8 cellular contexts compared by ENCODE assay signal in the genomic region with DNA sequence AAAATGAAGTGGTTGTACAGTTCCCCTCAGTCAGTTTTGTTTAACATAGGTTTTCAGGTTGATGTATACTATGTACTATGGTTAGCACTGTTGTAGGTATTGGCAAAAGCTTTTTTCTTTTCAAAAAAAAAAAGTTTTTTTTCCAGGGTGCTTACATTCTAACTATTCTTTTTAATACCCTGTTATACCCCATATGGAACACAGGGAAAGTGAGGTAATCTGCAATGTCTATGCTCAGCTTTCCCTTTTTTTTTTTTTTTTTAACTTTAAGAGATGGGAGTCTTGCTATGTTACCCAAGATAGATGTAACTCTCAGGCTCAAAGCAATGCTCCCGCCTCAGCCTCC. TPM values are rescaled to one million over a fixed set of nuclear protein-coding genes. Genes with fewer than 3 reads are reported as not detected.
DNase-seq lines count a peak whose midpoint lies in the region; ATAC-seq and TF ChIP-seq lines count a peak whose summit lies in the region.

No MANE protein-coding gene starts in this region.

- H3K27ac ChIP-seq in RWPE1: peak overlapping the region; percentile 88
- H3K27ac ChIP-seq in rectal smooth muscle tissue (ENCODE audit: low read depth, low read length): peak overlapping the region; percentile 44

- CTCF ChIA-PET in RWPE1 (lab: Yijun Ruan, JAX): interaction anchor here (0.6 kb wide), 2 partner anchors 104 to 1357 kb away, joined by 3 read pairs; no protein-coding TSS in a partner anchor

- H3K4me3 ChIP-seq in rectal smooth muscle tissue (ENCODE audit: low read length): peak overlapping the region; percentile 92

- no peaks in the 10 kb centered on the region for H3K27me3 ChIP-seq in rectal smooth muscle tissue (ENCODE audit: control insufficient read depth, insufficient read depth, low read length)

- ATAC-seq in GM19035 (IDR thresholded peaks at IDR 0.05; ENCODE audit: unreplicated experiment) (peak; percentile 1), esophagus mucosa (peak; percentile 26), GM21390 (IDR thresholded peaks at IDR 0.05; ENCODE audit: unreplicated experiment) (no peak), HG02642 (IDR thresholded peaks at IDR 0.05; ENCODE audit: poor library complexity, unreplicated experiment) (no peak)

- TF ChIP-seq CTCF in RWPE1 (conservative IDR thresholded peaks at IDR 0.05; ENCODE audit: low read depth): no peak

- no peak overlapping the region for H3K9ac ChIP-seq in rectal smooth muscle tissue (ENCODE audit: low read length)

- peaks cover 7% of the 10 kb centered on the region for H3K36me3 ChIP-seq in rectal smooth muscle tissue (ENCODE audit: control insufficient read depth, insufficient read depth, low read length)

- POLR2A ChIA-PET in RWPE1 (lab: Yijun Ruan, JAX; ENCODE audit: low non-redundant PET): no interaction called here

- H3K4me1 ChIP-seq in rectal smooth muscle tissue (ENCODE audit: control insufficient read depth, insufficient read depth, low read length): peaks cover 3% of the 10 kb centered on the region

- DNase-seq in RWPE1 (ENCODE audit: low spot score) (no peak), NCI-H2227 (lab: John Stamatoyannopoulos, UW; ENCODE audit: unreplicated experiment) (no peak), NCI-H1694 (lab: John Stamatoyannopoulos, UW) (no peak)

RNA-seq across cellular contexts. Expression of a gene that starts 0.6 kb away (rescaled TPM):
- 4.2 TPM for total RNA-seq in esophagus mucosa

Comparison
In these comparisons a context has a peak if more than half of its experiments do, and no peak if none do; other contexts are left out.
1. ATAC-seq: peak in GM19035 (single experiment) and esophagus mucosa (single experiment); none in GM21390 (single experiment) and HG02642 (single experiment).